38 cellular contexts compared by ENCODE assay signal in the genomic region with DNA sequence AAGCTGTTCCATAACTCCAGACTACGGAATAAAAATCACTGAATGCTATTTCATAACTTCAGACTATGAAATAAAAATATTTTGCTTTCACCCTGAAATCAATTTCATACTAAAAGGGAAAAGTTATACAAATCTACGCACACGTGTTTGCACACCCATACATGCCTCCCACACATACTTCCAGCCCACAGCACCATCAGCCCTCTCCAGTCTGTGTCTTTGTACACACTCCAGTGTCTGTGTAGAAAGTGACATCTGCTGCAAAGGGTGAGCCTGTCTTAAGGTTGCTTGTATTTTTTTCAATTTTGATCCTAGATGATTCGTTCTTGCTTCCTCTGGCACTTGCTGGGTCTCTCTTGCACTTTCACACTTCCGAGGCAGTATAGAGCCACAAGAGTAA. TPM values are rescaled to one million over a fixed set of nuclear protein-coding genes. Genes with fewer than 3 reads are reported as not detected.
"Had no signal": no experiment of that assay in that cellular context is flagged by ENCODE, and none has a peak within 500 bp of the region (broad histone marks: within the 10 kb centered on the region; RNA-seq: fewer than 3 reads in every experiment).

No MANE protein-coding gene starts in this region.

- FAIRE-seq: astrocyte, bronchial epithelial cell had no signal

- H3K36me3 Mint-ChIP-seq: activated naive CD4-positive, alpha-beta T cell treated with anti-CD3 and anti-CD28 coated beads, Interleukin-2, amount 10 ng/mL, durations not matched to agents 7 days and 5 days; activated naive CD4-positive, alpha-beta T cell treated with anti-CD3 and anti-CD28 coated beads, Interleukin-2, amount 50 U/mL, for 24 hours; activated naive CD4-positive, alpha-beta T cell treated with anti-CD3 and anti-CD28 coated beads, Interleukin-2, amount 50 U/mL, for 72 hours; activated naive CD8-positive, alpha-beta T cell; activated naive CD8-positive, alpha-beta T cell treated with anti-CD3 and anti-CD28 coated beads for 36 hours; activated naive CD8-positive, alpha-beta T cell treated with anti-CD3 and anti-CD28 coated beads, Interleukin-2, amount 10 ng/mL, durations not matched to agents 7 days and 5 days; brain had no signal

- H3K27ac Mint-ChIP-seq: activated naive CD4-positive, alpha-beta T cell treated with anti-CD3 and anti-CD28 coated beads for 36 hours; activated naive CD4-positive, alpha-beta T cell treated with anti-CD3 and anti-CD28 coated beads, Interleukin-2, amount 10 ng/mL, durations not matched to agents 7 days and 5 days; activated naive CD4-positive, alpha-beta T cell treated with anti-CD3 and anti-CD28 coated beads, Interleukin-2, amount 50 U/mL, for 24 hours; activated naive CD4-positive, alpha-beta T cell treated with anti-CD3 and anti-CD28 coated beads, Interleukin-2, amount 50 U/mL, for 72 hours; activated naive CD8-positive, alpha-beta T cell; activated naive CD8-positive, alpha-beta T cell treated with anti-CD3 and anti-CD28 coated beads for 36 hours; activated naive CD8-positive, alpha-beta T cell treated with anti-CD3 and anti-CD28 coated beads, Interleukin-2, amount 10 ng/mL, durations not matched to agents 7 days and 5 days; activated naive CD8-positive, alpha-beta T cell treated with anti-CD3 and anti-CD28 coated beads, Interleukin-2, amount 50 U/mL, for 24 hours; activated T-cell treated with anti-CD3 and anti-CD28 coated beads, Interleukin-2, amount 50 U/mL, for 24 hours; activated T-cell treated with anti-CD3 and anti-CD28 coated beads, Interleukin-2, amount 50 U/mL, for 72 hours; activated T-helper 1 cell treated with anti-CD3 and anti-CD28 coated beads, Interleukin-12 subunit alpha, Interleukin-12 subunit beta, Interleukin-2, Interleukin-4 antibody, amounts not matched to agents 30 ng/mL and 10 ng/mL and 1 ng/mL, durations not matched to agents 14 hours and 24 hours and 36 hours; activated T-helper 17 cell treated with anti-CD3 and anti-CD28 coated beads, Interleukin-2, amount 50 U/mL, for 72 hours; activated T-helper 2 cell treated with anti-CD3 and anti-CD28 coated beads, Interferon-gamma antibody, Interleukin-2, Interleukin-4, amounts not matched to agents 10 μg/mL and 5 μg/mL and 100 μg/mL, durations not matched to agents 14 hours and 24 hours and 36 hours; brain had no signal

- H3K4me1 Mint-ChIP-seq: activated naive CD4-positive, alpha-beta T cell treated with anti-CD3 and anti-CD28 coated beads, Interleukin-2, amount 10 ng/mL, durations not matched to agents 7 days and 5 days; activated naive CD4-positive, alpha-beta T cell treated with anti-CD3 and anti-CD28 coated beads, Interleukin-2, amount 50 U/mL, for 24 hours; activated naive CD8-positive, alpha-beta T cell treated with anti-CD3 and anti-CD28 coated beads for 36 hours; activated naive CD8-positive, alpha-beta T cell treated with anti-CD3 and anti-CD28 coated beads, Interleukin-2, amount 10 ng/mL, durations not matched to agents 7 days and 5 days; activated naive CD8-positive, alpha-beta T cell treated with anti-CD3 and anti-CD28 coated beads, Interleukin-2, amount 50 U/mL, for 24 hours; activated T-helper 17 cell treated with anti-CD3 and anti-CD28 coated beads, Interleukin-2, amount 50 U/mL, for 72 hours; brain; central memory CD8-positive, alpha-beta T cell had no signal

- H3K4me3 ChIP-seq: adrenal gland, ascending aorta, body of pancreas, cardiac muscle cell had no signal

- H3K9me3 ChIP-seq: adrenal gland, ascending aorta, body of pancreas had no signal

- DNase-seq: activated effector memory CD4-positive, alpha-beta T cell treated with anti-CD3 and anti-CD28 coated beads, Interleukin-2, amount 50 U/mL, for 16 hours; activated effector memory CD4-positive, alpha-beta T cell treated with Interleukin-2 at 50 U/mL for 16 hours; activated gamma-delta T cell; activated gamma-delta T cell treated with Interleukin-2 at 50 U/mL for 16 hours; activated naive CD4-positive, alpha-beta T cell; activated naive CD4-positive, alpha-beta T cell treated with anti-CD3 and anti-CD28 coated beads for 36 hours; activated naive CD4-positive, alpha-beta T cell treated with anti-CD3 and anti-CD28 coated beads, Interleukin-2, amount 10 ng/mL, durations not matched to agents 7 days and 5 days; activated naive CD4-positive, alpha-beta T cell treated with anti-CD3 and anti-CD28 coated beads, Interleukin-2, amount 50 U/mL, for 16 hours; activated naive CD4-positive, alpha-beta T cell treated with Interleukin-2 at 50 U/mL for 16 hours; activated naive CD8-positive, alpha-beta T cell treated with anti-CD3 and anti-CD28 coated beads for 36 hours; activated naive CD8-positive, alpha-beta T cell treated with anti-CD3 and anti-CD28 coated beads, Interleukin-2, amount 10 ng/mL, durations not matched to agents 7 days and 5 days; activated naive CD8-positive, alpha-beta T cell treated with anti-CD3 and anti-CD28 coated beads, Interleukin-2, amount 50 U/mL, for 24 hours; activated T-cell treated with anti-CD3 and anti-CD28 coated beads, Interleukin-2, amount 50 U/mL, for 1 hour; activated T-cell treated with anti-CD3 and anti-CD28 coated beads, Interleukin-2, amount 50 U/mL, for 24 hours; activated T-cell treated with anti-CD3 and anti-CD28 coated beads, Interleukin-2, amount 50 U/mL, for 4 hours; activated T-cell treated with anti-CD3 and anti-CD28 coated beads, Interleukin-2, amount 50 U/mL, for 48 hours; activated T-cell treated with anti-CD3 and anti-CD28 coated beads, Interleukin-2, amount 50 U/mL, for 72 hours; adrenal gland; amniotic stem cell; amygdala; anterior cingulate cortex; aorta; body of pancreas; brain microvascular endothelial cell; central memory CD4-positive, alpha-beta T cell; cerebellar nuclear complex had no signal

- H3K27me3 ChIP-seq: ascending aorta, body of pancreas, brain microvascular endothelial cell, cardiac muscle cell had no signal

- H3K9me3 Mint-ChIP-seq: activated naive CD4-positive, alpha-beta T cell treated with anti-CD3 and anti-CD28 coated beads for 36 hours; activated naive CD4-positive, alpha-beta T cell treated with anti-CD3 and anti-CD28 coated beads, Interleukin-2, amount 10 ng/mL, durations not matched to agents 7 days and 5 days; activated naive CD4-positive, alpha-beta T cell treated with anti-CD3 and anti-CD28 coated beads, Interleukin-2, amount 50 U/mL, for 72 hours; activated naive CD8-positive, alpha-beta T cell treated with anti-CD3 and anti-CD28 coated beads for 36 hours; activated naive CD8-positive, alpha-beta T cell treated with anti-CD3 and anti-CD28 coated beads, Interleukin-2, amount 10 ng/mL, durations not matched to agents 7 days and 5 days; activated naive CD8-positive, alpha-beta T cell treated with anti-CD3 and anti-CD28 coated beads, Interleukin-2, amount 50 U/mL, for 24 hours; activated T-cell treated with anti-CD3 and anti-CD28 coated beads, Interleukin-2, amount 50 U/mL, for 24 hours; activated T-cell treated with anti-CD3 and anti-CD28 coated beads, Interleukin-2, amount 50 U/mL, for 4 hours; activated T-cell treated with anti-CD3 and anti-CD28 coated beads, Interleukin-2, amount 50 U/mL, for 72 hours; activated T-helper 1 cell treated with anti-CD3 and anti-CD28 coated beads, Interleukin-12 subunit alpha, Interleukin-12 subunit beta, Interleukin-2, Interleukin-4 antibody, amounts not matched to agents 30 ng/mL and 10 ng/mL and 1 ng/mL, durations not matched to agents 14 hours and 24 hours and 36 hours; activated T-helper 17 cell treated with anti-CD3 and anti-CD28 coated beads, Interleukin-2, amount 50 U/mL, for 72 hours; activated T-helper 2 cell treated with anti-CD3 and anti-CD28 coated beads, Interferon-gamma antibody, Interleukin-2, Interleukin-4, amounts not matched to agents 10 μg/mL and 5 μg/mL and 100 μg/mL, durations not matched to agents 14 hours and 24 hours and 36 hours; central memory CD8-positive, alpha-beta T cell had no signal

- H3K27ac ChIP-seq: adrenal gland, ascending aorta, body of pancreas, brain microvascular endothelial cell, cardiac muscle cell had no signal

- H3K4me3 Mint-ChIP-seq: activated naive CD4-positive, alpha-beta T cell treated with anti-CD3 and anti-CD28 coated beads for 36 hours; activated naive CD4-positive, alpha-beta T cell treated with anti-CD3 and anti-CD28 coated beads, Interleukin-2, amount 10 ng/mL, durations not matched to agents 7 days and 5 days; activated naive CD4-positive, alpha-beta T cell treated with anti-CD3 and anti-CD28 coated beads, Interleukin-2, amount 50 U/mL, for 24 hours; activated naive CD8-positive, alpha-beta T cell; activated naive CD8-positive, alpha-beta T cell treated with anti-CD3 and anti-CD28 coated beads for 36 hours; activated naive CD8-positive, alpha-beta T cell treated with anti-CD3 and anti-CD28 coated beads, Interleukin-2, amount 10 ng/mL, durations not matched to agents 7 days and 5 days; activated naive CD8-positive, alpha-beta T cell treated with anti-CD3 and anti-CD28 coated beads, Interleukin-2, amount 50 U/mL, for 24 hours; activated T-cell treated with anti-CD3 and anti-CD28 coated beads, Interleukin-2, amount 50 U/mL, for 24 hours; activated T-cell treated with anti-CD3 and anti-CD28 coated beads, Interleukin-2, amount 50 U/mL, for 4 hours; activated T-cell treated with anti-CD3 and anti-CD28 coated beads, Interleukin-2, amount 50 U/mL, for 72 hours; activated T-helper 1 cell treated with anti-CD3 and anti-CD28 coated beads, Interleukin-12 subunit alpha, Interleukin-12 subunit beta, Interleukin-2, Interleukin-4 antibody, amounts not matched to agents 30 ng/mL and 10 ng/mL and 1 ng/mL, durations not matched to agents 14 hours and 24 hours and 36 hours; activated T-helper 17 cell treated with anti-CD3 and anti-CD28 coated beads, Interleukin-2, amount 50 U/mL, for 72 hours; brain; central memory CD8-positive, alpha-beta T cell had no signal

- H3K36me3 ChIP-seq: adrenal gland, ascending aorta, brain microvascular endothelial cell, cardiac muscle cell had no signal

- H3K4me1 ChIP-seq: adrenal gland, ascending aorta, body of pancreas had no signal

RNA-seq across cellular contexts. Expression of gene VIT, which starts 53.6 kb away (rescaled TPM):
- total RNA-seq: activated naive CD4-positive, alpha-beta T cell treated with anti-CD3 and anti-CD28 coated beads for 36 hours; activated naive CD4-positive, alpha-beta T cell treated with anti-CD3 and anti-CD28 coated beads, Interleukin-2, amount 50 U/mL, for 72 hours; activated naive CD8-positive, alpha-beta T cell treated with anti-CD3 and anti-CD28 coated beads for 36 hours; activated naive CD8-positive, alpha-beta T cell treated with anti-CD3 and anti-CD28 coated beads, Interleukin-2, amount 10 ng/mL, durations not matched to agents 7 days and 5 days; activated T-cell treated with anti-CD3 and anti-CD28 coated beads, Interleukin-2, amount 50 U/mL, for 4 hours; activated T-cell treated with anti-CD3 and anti-CD28 coated beads, Interleukin-2, amount 50 U/mL, for 72 hours; activated T-helper 1 cell treated with anti-CD3 and anti-CD28 coated beads, Interleukin-12 subunit alpha, Interleukin-12 subunit beta, Interleukin-2, Interleukin-4 antibody, amounts not matched to agents 30 ng/mL and 10 ng/mL and 1 ng/mL, durations not matched to agents 14 hours and 24 hours and 36 hours; activated T-helper 17 cell treated with anti-CD3 and anti-CD28 coated beads, Interleukin-2, amount 50 U/mL, for 72 hours; activated T-helper 2 cell treated with anti-CD3 and anti-CD28 coated beads, Interferon-gamma antibody, Interleukin-2, Interleukin-4, amounts not matched to agents 10 μg/mL and 5 μg/mL and 100 μg/mL, durations not matched to agents 14 hours and 24 hours and 36 hours; astrocyte; bronchial epithelial cell; cardiac muscle cell had no signal
- polyA plus RNA-seq: aorta, cardiac muscle cell had no signal
